In genomic region chr20:3752386-3752759, GRCh38 we compare ENCODE assay signal across 1 cellular context.
TF ChIP-seq lines count a peak whose summit lies in the region.

No MANE protein-coding gene starts in this region.

TF ChIP-seq in GM12878, 131 proteins besides CTCF, POLR2A, EP300 and RAD21:
- TF ChIP-seq RFX5 (IDR thresholded peaks at IDR 0.05; ENCODE audit: low read depth, low read length): no peak
- no peak for TF ChIP-seq NFYA (IDR thresholded peaks at IDR 0.05; ENCODE audit: borderline replicate concordance, low read depth, low read length)
- no peak for TF ChIP-seq ATF3 (IDR thresholded peaks at IDR 0.05; ENCODE audit: borderline replicate concordance, extremely low read depth, low read depth, low read length)
- TF ChIP-seq SMARCA5 (IDR thresholded peaks at IDR 0.05): no peak
- TF ChIP-seq RELB (IDR thresholded peaks at IDR 0.05; ENCODE audit: low read depth): no peak
- TF ChIP-seq HCFC1 (IDR thresholded peaks at IDR 0.05; ENCODE audit: low read length): no peak
- TF ChIP-seq SMC3 (IDR thresholded peaks at IDR 0.05; ENCODE audit: borderline replicate concordance, low read length): no peak
- no peak for TF ChIP-seq POU2F2 (IDR thresholded peaks at IDR 0.05; ENCODE audit: borderline replicate concordance, low read depth, low read length)
- TF ChIP-seq USF2 (IDR thresholded peaks at IDR 0.05; ENCODE audit: borderline replicate concordance, low read depth, low read length): no peak
- TF ChIP-seq NR2F1 (conservative IDR thresholded peaks at IDR 0.05): no peak
- TF ChIP-seq ZNF622 (IDR thresholded peaks at IDR 0.05): no peak
- no peak for TF ChIP-seq ESRRA (IDR thresholded peaks at IDR 0.05; ENCODE audit: low read length)
- no peak for TF ChIP-seq CREM (IDR thresholded peaks at IDR 0.05; ENCODE audit: low read depth)
- TF ChIP-seq ZBTB40 (IDR thresholded peaks at IDR 0.05; ENCODE audit: borderline replicate concordance): no peak
- no peak for TF ChIP-seq FOS (IDR thresholded peaks at IDR 0.05; ENCODE audit: borderline replicate concordance, extremely low read depth, insufficient read length)
- no peak for TF ChIP-seq BRCA1 (IDR thresholded peaks at IDR 0.05; ENCODE audit: low read depth, low read length)
- TF ChIP-seq EGR1 (IDR thresholded peaks at IDR 0.05; ENCODE audit: borderline replicate concordance in 1 of 2, low read depth in 2 of 2, low read length in 2 of 2): no peak
- no peak for TF ChIP-seq RB1 (IDR thresholded peaks at IDR 0.05; ENCODE audit: borderline replicate concordance)
- TF ChIP-seq RBBP5 (conservative IDR thresholded peaks at IDR 0.05): no peak
- no peak for TF ChIP-seq E4F1 (IDR thresholded peaks at IDR 0.05; ENCODE audit: borderline replicate concordance, partially characterized antibody)
